ENCODE assay signal across 1 cellular context in the genomic region with DNA sequence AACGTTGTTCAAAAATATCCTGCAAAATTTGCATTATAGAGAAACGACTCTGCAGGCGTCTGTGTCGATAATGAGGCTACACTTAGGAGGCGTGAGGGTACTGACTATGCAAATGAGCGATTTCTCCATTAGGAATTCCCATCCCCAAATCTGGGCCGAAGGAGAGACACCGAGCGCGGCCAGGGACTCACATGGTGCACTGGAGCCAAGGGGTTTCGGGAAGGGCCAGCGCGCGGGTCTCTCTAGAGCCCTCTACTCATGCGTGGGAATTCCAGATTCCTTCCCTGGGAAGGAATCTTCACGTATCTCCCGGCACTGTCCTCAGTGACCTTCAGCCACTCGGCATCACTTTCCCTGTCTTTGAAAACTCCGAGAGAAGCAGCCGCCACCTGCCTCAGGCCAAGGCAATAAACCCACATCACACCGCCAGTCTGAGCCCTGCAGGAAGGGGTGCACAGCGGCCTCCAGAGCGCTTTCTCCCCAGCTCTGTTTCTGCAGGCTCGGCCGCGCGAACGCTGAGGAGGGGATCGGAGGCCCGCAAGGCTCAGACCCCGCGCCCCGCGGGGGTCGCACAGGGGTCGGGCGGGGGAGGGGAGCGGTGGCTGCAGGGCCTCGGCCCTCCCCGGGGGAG.
A peak's percentile ranks its signal among the peaks of the same experiment; 100 is the strongest.
TF ChIP-seq lines count a peak whose summit lies in the region.

No MANE protein-coding gene starts in this region.

TF ChIP-seq in GM12878, 131 proteins besides CTCF, POLR2A, EP300 and RAD21 (continued from another document):
- TF ChIP-seq GATAD2B (conservative IDR thresholded peaks at IDR 0.05; ENCODE audit: low read depth) (0 out of 2 replicates have a peak, but pooled peaks have one; percentile 42), KDM1A (IDR thresholded peaks at IDR 0.05; ENCODE audit: borderline replicate concordance) (no peak), STAT1 (conservative IDR thresholded peaks at IDR 0.05) (no peak), RFX5 (IDR thresholded peaks at IDR 0.05; ENCODE audit: low read depth, low read length) (no peak), EED (IDR thresholded peaks at IDR 0.05; ENCODE audit: low read depth) (peak; percentile 70), ZNF384 (IDR thresholded peaks at IDR 0.05; ENCODE audit: borderline replicate concordance, low read depth, low read length) (no peak), ZNF274 (IDR thresholded peaks at IDR 0.05; ENCODE audit: insufficient read depth, insufficient read length) (no peak), PBX3 (IDR thresholded peaks at IDR 0.05; ENCODE audit: insufficient replicate concordance, low read depth, low read length) (no peak), ZBTB33 (IDR thresholded peaks at IDR 0.05) (no peak), PML (IDR thresholded peaks at IDR 0.05; ENCODE audit: low read length) (no peak), HDGF (IDR thresholded peaks at IDR 0.05) (0 out of 2 replicates have a peak, but pooled peaks have one; percentile 60), TCF7 (IDR thresholded peaks at IDR 0.05; ENCODE audit: borderline replicate concordance) (no peak), MYC (IDR thresholded peaks at IDR 0.05; ENCODE audit: insufficient read depth, insufficient read length, insufficient replicate concordance, low read length, severe bottlenecking) (no peak), SUZ12 (IDR thresholded peaks at IDR 0.05; ENCODE audit: unreplicated experiment) (no peak), RAD51 (IDR thresholded peaks at IDR 0.05) (no peak), MXI1 (IDR thresholded peaks at IDR 0.05; ENCODE audit: low read depth, low read length) (0 out of 2 replicates have a peak, but pooled peaks have one; percentile 28), SREBF1 (IDR thresholded peaks at IDR 0.05; ENCODE audit: low read length) (no peak), EGR1 (IDR thresholded peaks at IDR 0.05; ENCODE audit: borderline replicate concordance in 1 of 2, low read depth in 2 of 2, low read length in 2 of 2) (no peak), ZZZ3 (IDR thresholded peaks at IDR 0.05; ENCODE audit: control insufficient read depth, insufficient read length, low read depth) (no peak), RCOR1 (conservative IDR thresholded peaks at IDR 0.05; ENCODE audit: low read depth, low read length) (no peak), IKZF2 (IDR thresholded peaks at IDR 0.05) (peak in 1 of 2 experiments; percentile 9; a peak in 2 of 4 replicates), YBX1 (IDR thresholded peaks at IDR 0.05) (no peak), NFYA (IDR thresholded peaks at IDR 0.05; ENCODE audit: borderline replicate concordance, low read depth, low read length) (no peak), ZNF207 (IDR thresholded peaks at IDR 0.05; ENCODE audit: borderline replicate concordance) (no peak), ZNF217 (IDR thresholded peaks at IDR 0.05) (no peak), POLR2AphosphoS2 (IDR thresholded peaks at IDR 0.05; ENCODE audit: low read depth, low read length) (no peak), CHD2 (IDR thresholded peaks at IDR 0.05; ENCODE audit: borderline replicate concordance, low read depth, low read length) (0 out of 2 replicates have a peak, but pooled peaks have one; percentile 14)
